In genomic region chr4:37715889-37716402, GRCh38 we compare ENCODE assay signal across 8 cellular contexts. TPM values are rescaled to one million over a fixed set of nuclear protein-coding genes. Genes with fewer than 3 reads are reported as not detected.
DNase-seq lines count a peak whose midpoint lies in the region; ATAC-seq and TF ChIP-seq lines count a peak whose summit lies in the region.

No MANE protein-coding gene starts in this region.

- H3K4me3 ChIP-seq in OCI-LY3 (ENCODE audit: low read length) = 0 out of 2 replicates have a peak overlapping the region, but pooled peaks have one; percentile 3
- no peak overlapping the region for H3K4me3 ChIP-seq in psoas muscle

- H3K4me1 ChIP-seq in OCI-LY3 (ENCODE audit: low read length) = peaks cover 19% of the 10 kb centered on the region
- peaks cover 14% of the 10 kb centered on the region for H3K4me1 ChIP-seq in psoas muscle

- H4K20me1 ChIP-seq in OCI-LY3 (ENCODE audit: insufficient read depth, low read length) = no peaks in the 10 kb centered on the region

- peak; percentile 40 for DNase-seq in A172 (ENCODE audit: low spot score)
- peak in 1 of 2 donors; percentile 77 for DNase-seq in psoas muscle
- no peak for DNase-seq in NCI-H1930 (lab: John Stamatoyannopoulos, UW)
- DNase-seq in effector CD4-positive, alpha-beta T cell = no peak
- DNase-seq in activated CD4-positive, CD25-positive, alpha-beta regulatory T cell treated with anti-CD3 and anti-CD28 coated beads, Interleukin-2, amount 50 U/mL, for 72 hours = no peak

- H3K27me3 ChIP-seq in OCI-LY3 (ENCODE audit: low read depth, low read length) (peaks cover 50% of the 10 kb centered on the region), psoas muscle (ENCODE audit: insufficient read depth in 3 of 3, low read length in 2 of 3) (no peaks in the 10 kb centered on the region)

- ATAC-seq in GM18520 (IDR thresholded peaks at IDR 0.05; ENCODE audit: unreplicated experiment) (peak; percentile 83), HG03025 (IDR thresholded peaks at IDR 0.05; ENCODE audit: low FRiP score, unreplicated experiment) (peak; percentile 72), psoas muscle (peak; percentile 93 to 99 (median 96))

- intact Hi-C loops in psoas muscle (cut with DNase I) = no loop called here

- no peaks in the 10 kb centered on the region for H3K36me3 ChIP-seq in OCI-LY3 (replicated peaks; ENCODE audit: low read depth, low read length)
- no peaks in the 10 kb centered on the region for H3K36me3 ChIP-seq in psoas muscle (ENCODE audit: insufficient read depth in 1 of 2, low read depth in 1 of 2)

- H3K9me3 ChIP-seq in OCI-LY3 (ENCODE audit: insufficient read depth, low read length) (no peaks in the 10 kb centered on the region), psoas muscle (no peaks in the 10 kb centered on the region)

- no peak overlapping the region for H3K9ac ChIP-seq in OCI-LY3 (ENCODE audit: low read length)

- WGBS in psoas muscle, 3 donors = 16 to 37% (median 20%) methylated on average over 4 of the region's 4 CpGs

- no peak for TF ChIP-seq CTCF in OCI-LY3 (IDR thresholded peaks at IDR 0.05; ENCODE audit: low read depth, low read length)
- TF ChIP-seq CTCF in psoas muscle (IDR thresholded peaks at IDR 0.05) = peak; percentile 14

- H3K79me2 ChIP-seq in OCI-LY3 (ENCODE audit: low read length) = no peaks in the 10 kb centered on the region

- H3K27ac ChIP-seq in OCI-LY3 (ENCODE audit: low read length) = no peak overlapping the region
- peak overlapping the region; percentile 58 for H3K27ac ChIP-seq in psoas muscle

- H3K4me2 ChIP-seq in OCI-LY3 (ENCODE audit: low read length) = peak overlapping the region; percentile 42

- H2AFZ ChIP-seq in OCI-LY3 (ENCODE audit: low read depth, low read length) = no peak overlapping the region

RNA-seq across cellular contexts. Expression of gene RELL1, which starts 29.8 kb away (rescaled TPM):
- total RNA-seq in A172 (2014; rRNA removed; shearing (Covaris generic)) = 57.7 and 69.4 TPM in 2 replicates
- 10 to 100 TPM; 21.0 to 35.7 (median 25.1) TPM for total RNA-seq in psoas muscle
- polyA plus RNA-seq in psoas muscle = 1 to 10 TPM; 2.3 to 3.4 (median 2.9) TPM
